In the genomic region with DNA sequence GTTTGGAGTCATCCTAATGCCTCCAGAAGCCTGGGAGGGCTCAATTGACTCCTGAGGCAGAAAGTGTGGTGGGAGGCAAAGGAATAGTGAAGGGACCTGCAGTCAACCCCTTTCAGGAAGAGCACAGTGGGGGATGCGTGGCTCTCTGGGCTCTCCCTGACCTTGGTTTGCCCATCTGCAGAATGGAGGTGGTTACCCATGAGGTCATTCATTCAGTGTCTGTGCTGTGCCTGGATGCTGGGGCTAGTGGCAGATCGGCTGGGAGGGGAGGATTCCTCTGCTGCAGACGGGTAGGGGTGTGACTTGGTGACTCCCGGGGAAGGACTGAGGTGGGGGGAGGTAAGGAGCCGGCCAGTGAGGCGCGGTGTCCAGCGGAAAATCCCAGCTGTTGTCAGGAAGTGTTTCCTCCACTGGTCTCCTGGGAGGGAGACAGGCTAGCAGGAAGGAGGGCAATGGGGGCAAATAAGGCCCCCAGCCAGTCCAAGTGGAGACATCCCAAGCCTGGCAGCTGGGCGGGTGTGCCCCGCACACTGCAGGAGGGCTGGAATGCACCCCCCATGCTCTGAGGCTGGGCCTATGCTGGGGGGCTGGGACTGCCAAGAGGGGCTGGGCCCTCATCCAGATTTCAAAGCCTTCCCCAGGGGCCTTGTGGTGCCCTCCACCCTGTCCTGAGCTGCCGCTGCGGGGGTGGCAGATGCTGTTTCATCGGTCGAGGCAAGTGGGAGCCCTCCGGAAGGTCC, we compare ENCODE assay signal across 8 cellular contexts. TPM values are rescaled to one million over a fixed set of nuclear protein-coding genes. Genes with fewer than 3 reads are reported as not detected.
DNase-seq lines count a peak whose midpoint lies in the region; ATAC-seq, FAIRE-seq and TF ChIP-seq lines count a peak whose summit lies in the region.

No MANE protein-coding gene starts in this region.

- H3K4ac ChIP-seq in IMR-90 (ENCODE audit: low read depth, low read length): peak overlapping the region; percentile 90

- H3K4me2 ChIP-seq in BLaER1 (peak overlapping the region; percentile 93), IMR-90 (ENCODE audit: low read depth, low read length) (peak overlapping the region; percentile 30)

- ATAC-seq in IMR-90 (ENCODE audit: low read depth): peak; percentile 19
- no peak for ATAC-seq in memory B cell (ENCODE audit: low read depth)
- ATAC-seq in HG02938 (IDR thresholded peaks at IDR 0.05; ENCODE audit: unreplicated experiment): no peak
- no peak for ATAC-seq in GM21423 (IDR thresholded peaks at IDR 0.05; ENCODE audit: unreplicated experiment)
- no peak for ATAC-seq in HG02870 (IDR thresholded peaks at IDR 0.05; ENCODE audit: unreplicated experiment)

- H2BK20ac ChIP-seq in IMR-90 (ENCODE audit: low read depth, low read length): peak overlapping the region; percentile 85

- TF ChIP-seq RAD21 in IMR-90 (IDR thresholded peaks at IDR 0.05; ENCODE audit: low read length): no peak; the same call in 1 of the 2 replicates

- BruUV-seq in IMR-90 (replicated peaks; lab: Mats Ljungman, UMichigan): no TSS peak

- peak; percentile 77 for DNase-seq in IMR-90
- DNase-seq in chondrocyte (ENCODE audit: low spot score): no peak
- DNase-seq in memory B cell (ENCODE audit: low spot score in 2 of 2): no peak
- peak; percentile 54 for DNase-seq in urothelium cell line (ENCODE audit: low spot score)

- H3K27me3 ChIP-seq in BLaER1 (no peaks in the 10 kb centered on the region), IMR-90 (ENCODE audit: control insufficient read depth, insufficient read depth, low read length) (no peaks in the 10 kb centered on the region)

- peaks cover 6% of the 10 kb centered on the region; the same call in 1 of the 2 replicates for H3K36me3 ChIP-seq in BLaER1
- H3K36me3 ChIP-seq in IMR-90 (ENCODE audit: control insufficient read depth, insufficient read depth, low read length): no peaks in the 10 kb centered on the region

- intact Hi-C loops in IMR-90 (cut with micrococcal nuclease): loop anchor here (2.0 kb wide), 1 partner anchor 38 kb away; no protein-coding TSS in a partner anchor

- peak overlapping the region; percentile 89 for H3K23ac ChIP-seq in IMR-90 (ENCODE audit: low read depth, low read length)

- TF ChIP-seq CTCF in IMR-90 (conservative IDR thresholded peaks at IDR 0.05; ENCODE audit: low read depth, low read length) (no peak), chondrocyte (IDR thresholded peaks at IDR 0.05) (no peak)

- peak overlapping the region; percentile 78 for H2BK120ac ChIP-seq in IMR-90 (ENCODE audit: low read depth, low read length)

- peak overlapping the region; percentile 67 for H3K56ac ChIP-seq in IMR-90 (ENCODE audit: extremely low read depth, insufficient read depth, low read length)

- H3K4me1 Mint-ChIP-seq in chondrocyte (ENCODE audit: low read depth) (peaks cover 93% of the 10 kb centered on the region), memory B cell (peaks cover 76% of the 10 kb centered on the region)

- H4K20me1 ChIP-seq in BLaER1 (peaks cover 97% of the 10 kb centered on the region), IMR-90 (ENCODE audit: insufficient read depth, low read length) (peaks cover 4% of the 10 kb centered on the region; the same call in 1 of the 2 replicates)

- TF ChIP-seq POLR2A in IMR-90 (IDR thresholded peaks at IDR 0.05; ENCODE audit: low read depth, low read length): no peak

- in situ Hi-C loops in IMR-90 (cut with MboI; ENCODE audit: low sequenced_read_pairs): no loop called here

- peak overlapping the region; percentile 26 for H3K18ac ChIP-seq in IMR-90 (ENCODE audit: low read depth, low read length)

- H3K27me3 Mint-ChIP-seq in chondrocyte (ENCODE audit: low read depth) (no peaks in the 10 kb centered on the region), memory B cell (no peaks in the 10 kb centered on the region)

- H4K5ac ChIP-seq in IMR-90 (ENCODE audit: low read depth, low read length): peak overlapping the region; percentile 17

- H2BK5ac ChIP-seq in IMR-90 (ENCODE audit: low read depth, low read length, poor library complexity, severe bottlenecking): peak overlapping the region; percentile 99

- dilution Hi-C loops in IMR-90 (cut with HindIII; ENCODE audit: low sequenced_read_pairs, unreplicated experiment): no loop called here

- H3K9me3 Mint-ChIP-seq in chondrocyte (ENCODE audit: low read depth) (no peaks in the 10 kb centered on the region), memory B cell (no peaks in the 10 kb centered on the region)

- H3K9me1 ChIP-seq in IMR-90 (ENCODE audit: insufficient read depth, low read length): peaks cover 48% of the 10 kb centered on the region

- H3K9ac ChIP-seq in BLaER1 (peak overlapping the region; percentile 77), IMR-90 (ENCODE audit: low read depth, low read length) (peak overlapping the region; percentile 53)

- H3K36me3 Mint-ChIP-seq in chondrocyte (ENCODE audit: low read depth) (no peaks in the 10 kb centered on the region), memory B cell (peaks cover 9% of the 10 kb centered on the region)

- H3K27ac ChIP-seq in BLaER1: peak overlapping the region; percentile 85
- H3K27ac ChIP-seq in IMR-90 (ENCODE audit: insufficient read depth, low read length): peak overlapping the region; percentile 95

- H2AFZ ChIP-seq in IMR-90 (replicated peaks; ENCODE audit: low read length, poor library complexity): peak overlapping the region; percentile 87

- peak overlapping the region; percentile 92 for H4K91ac ChIP-seq in IMR-90 (ENCODE audit: insufficient read depth, low read depth, low read length)

- H4K8ac ChIP-seq in IMR-90 (ENCODE audit: low read depth in 2 of 2, low read length in 2 of 2): peak overlapping the region; percentile 46 to 79

- peaks cover 99% of the 10 kb centered on the region for H3K4me1 ChIP-seq in BLaER1
- peaks cover 64% of the 10 kb centered on the region for H3K4me1 ChIP-seq in IMR-90 (ENCODE audit: control insufficient read depth, insufficient read depth, low read length)

- H3K14ac ChIP-seq in IMR-90 (replicated peaks; ENCODE audit: low read depth, low read length): peak overlapping the region; percentile 77

- H3K9me3 ChIP-seq in BLaER1 (no peaks in the 10 kb centered on the region), IMR-90 (ENCODE audit: control insufficient read depth, insufficient read depth, low read length) (no peaks in the 10 kb centered on the region)

- H3K79me1 ChIP-seq in IMR-90 (ENCODE audit: low read depth in 1 of 2, low read length in 2 of 2): peaks cover 42 to 90% of the 10 kb centered on the region in 2 experiments

- H2BK15ac ChIP-seq in IMR-90 (ENCODE audit: low read depth, low read length): peak overlapping the region; percentile 66

- WGBS in IMR-90 (ENCODE audit: extremely low coverage in 2 of 2, insufficient read length in 1 of 2), 2 experiments: 0% methylated on average over 5 of the region's 15 CpGs; no CpG with 5 or more reads in 1 of the 2 experiments

- POLR2A ChIA-PET in IMR-90 (lab: Charles Lee; ENCODE audit: unreplicated experiment): interaction anchor here (0.8 kb wide), 1 partner anchor 11 kb away, joined by 3 read pairs; the partner anchor contains the start of gene CXXC5

- peak overlapping the region; percentile 58 for H3K4me3 ChIP-seq in BLaER1
- peak overlapping the region; percentile 3; the same call in 1 of the 2 replicates for H3K4me3 ChIP-seq in IMR-90 (ENCODE audit: insufficient read depth, low read depth, low read length)

- H3K4me3 Mint-ChIP-seq in chondrocyte (ENCODE audit: unreplicated experiment): peak overlapping the region; percentile 67
- peak overlapping the region; percentile 81 for H3K4me3 Mint-ChIP-seq in memory B cell

- CTCF ChIA-PET in IMR-90 (lab: Yijun Ruan, JAX): interaction anchor here (1.4 kb wide), 1 partner anchor 52 kb away, joined by 3 read pairs; no protein-coding TSS in a partner anchor

- no peak for FAIRE-seq in urothelium cell line (lab: Jason Lieb, UNC)

- H3K27ac Mint-ChIP-seq in chondrocyte (ENCODE audit: unreplicated experiment): peak overlapping the region; percentile 99
- peak overlapping the region; percentile 89 for H3K27ac Mint-ChIP-seq in memory B cell

- peak overlapping the region; percentile 98 for H2AK9ac ChIP-seq in IMR-90 (replicated peaks; ENCODE audit: low read depth, low read length, poor library complexity)

- H2AK5ac ChIP-seq in IMR-90 (ENCODE audit: low read depth, low read length): peak overlapping the region; percentile 87

TF ChIP-seq in IMR-90, 13 proteins besides CTCF, POLR2A, EP300 and RAD21:
- TF ChIP-seq CEBPB (IDR thresholded peaks at IDR 0.05; ENCODE audit: low read depth, low read length): no peak
- TF ChIP-seq SMC3 (IDR thresholded peaks at IDR 0.05; ENCODE audit: low read depth, low read length): no peak
- peak; percentile 66 for TF ChIP-seq MAZ (IDR thresholded peaks at IDR 0.05; ENCODE audit: borderline replicate concordance, low read depth, low read length)

RNA-seq across cellular contexts. Expression of gene CXXC5, which starts 10.9 kb away (rescaled TPM):
- total RNA-seq in IMR-90 (2012; rRNA removed) (24.9 and 30.8 TPM in 2 replicates), chondrocyte (144 to 193 TPM (median 145 TPM) in 3 replicates)
- polyA plus RNA-seq in IMR-90 (2012; rRNA removed): 35.7 and 38.8 TPM in 2 replicates
- polyA plus RNA-seq in IMR-90 (2012; cell fraction: cytosol; rRNA removed): 34.7 and 72.2 TPM in 2 replicates
- polyA plus RNA-seq in IMR-90 (2012; cell fraction: nucleus; rRNA removed; ENCODE audit: low replicate concordance): 24.5 and 60.8 TPM in 2 replicates

Comparison
In these comparisons a context has a peak if more than half of its experiments do, and no peak if none do; other contexts are left out.
1. DNase-seq: peak in IMR-90 (single experiment) and urothelium cell line (single experiment); none in chondrocyte (single experiment) and memory B cell (0 of 2).